ENCODE assay signal across 29 cellular contexts in genomic region chr7:137946015-137946414, GRCh38. TPM values are rescaled to one million over a fixed set of nuclear protein-coding genes. Genes with fewer than 3 reads are reported as not detected.
DNase-seq lines count a peak whose midpoint lies in the region; ATAC-seq, FAIRE-seq and TF ChIP-seq lines count a peak whose summit lies in the region.
"Had no signal": no experiment of that assay in that cellular context is flagged by ENCODE, and none has a peak within 500 bp of the region (broad histone marks: within the 10 kb centered on the region; RNA-seq: fewer than 3 reads in every experiment).

No MANE protein-coding gene starts in this region.

- no peak for TF ChIP-seq POLR2A in HepG2 (IDR thresholded peaks at IDR 0.05; ENCODE audit: insufficient read depth in 1 of 2, low read depth in 2 of 2, low read length in 2 of 2)
- TF ChIP-seq POLR2A in right lobe of liver (IDR thresholded peaks at IDR 0.05) = no peak

- peaks cover 93% of the 10 kb centered on the region for H3K79me2 ChIP-seq in HepG2 (ENCODE audit: insufficient read depth, low read length)

- TF ChIP-seq EP300 in HepG2 (IDR thresholded peaks at IDR 0.05; ENCODE audit: low read depth in 2 of 2, low read length in 2 of 2) (no peak), HepG2 (CRISPR knock-in tag; IDR thresholded peaks at IDR 0.05; ENCODE audit: borderline replicate concordance) (no peak)

- H3K27me3 ChIP-seq in HepG2 (ENCODE audit: control insufficient read depth in 1 of 2, insufficient read depth in 2 of 2, low read length in 2 of 2) (no peaks in the 10 kb centered on the region), right lobe of liver (no peaks in the 10 kb centered on the region)
- H3K27me3 ChIP-seq: esophagus squamous epithelium, neutrophil, testis, vagina had no signal

- no peak for TF ChIP-seq CTCF in HepG2 (CRISPR knock-in tag; IDR thresholded peaks at IDR 0.05)
- TF ChIP-seq CTCF in right lobe of liver (IDR thresholded peaks at IDR 0.05) = no peak
- no peak for TF ChIP-seq CTCF in VCaP (conservative IDR thresholded peaks at IDR 0.05)
- TF ChIP-seq CTCF in Calu3 (IDR thresholded peaks at IDR 0.05; ENCODE audit: unreplicated experiment) = no peak
- no peak for TF ChIP-seq CTCF in natural killer cell (IDR thresholded peaks at IDR 0.05)

- no peak overlapping the region for H3K27ac ChIP-seq in HepG2 (ENCODE audit: extremely low read length, insufficient read depth, low read length)
- no peak overlapping the region for H3K27ac ChIP-seq in right lobe of liver
- H3K27ac ChIP-seq in VCaP = peak overlapping the region; percentile 47; the same call in 1 of the 2 replicates
- H3K27ac ChIP-seq: esophagus squamous epithelium, neutrophil, vagina had no signal

- H3K36me3 Mint-ChIP-seq in activated naive CD4-positive, alpha-beta T cell treated with anti-CD3 and anti-CD28 coated beads for 36 hours (ENCODE audit: low read depth) = peaks cover 2% of the 10 kb centered on the region
- no peaks in the 10 kb centered on the region for H3K36me3 Mint-ChIP-seq in Calu3 (ENCODE audit: insufficient read depth, unreplicated experiment)
- no peaks in the 10 kb centered on the region for H3K36me3 Mint-ChIP-seq in natural killer cell

- in situ Hi-C loops in HepG2 (cut with HindIII; ENCODE audit: extremely low pct_ligation_motif_present, low pct_unique_long_range_greater_than_20kb) = no loop called here

- CTCF ChIA-PET in HepG2 (lab: Yijun Ruan, JAX; ENCODE audit: low intra/inter-chr PET ratio, low total read pairs) = no interaction called here
- CTCF ChIA-PET in activated naive CD4-positive, alpha-beta T cell treated with anti-CD3 and anti-CD28 coated beads for 36 hours (lab: Charles Lee) = interaction anchor here (0.6 kb wide), 1 partner anchor 16 kb away, joined by 3 read pairs; no protein-coding TSS in a partner anchor
- CTCF ChIA-PET in Calu3 (lab: Charles Lee) = interaction anchor here (0.5 to 0.7 kb wide), 2 partner anchors 24 to 90 kb away, joined by 3 read pairs; no protein-coding TSS in a partner anchor

- no peak overlapping the region for H3K4me2 ChIP-seq in HepG2 (ENCODE audit: low read depth, low read length)

- ATAC-seq in HepG2 (no peak), right lobe of liver (no peak), natural killer cell (no peak)
- ATAC-seq: left cardiac atrium; SK-N-SH treated with all-trans-retinoic acid at 6 μM for 48 hours; stimulated activated naive CD8-positive, alpha-beta T cell treated with anti-CD3 and anti-CD28 coated beads, Interleukin-15, Interleukin-2, amounts not matched to agents 100 U/mL and 50 U/mL, for 24 hours had no signal

- H3K4me1 Mint-ChIP-seq in activated naive CD4-positive, alpha-beta T cell treated with anti-CD3 and anti-CD28 coated beads for 36 hours (ENCODE audit: low read depth) = peaks cover 7% of the 10 kb centered on the region
- peaks cover 58% of the 10 kb centered on the region for H3K4me1 Mint-ChIP-seq in Calu3 (ENCODE audit: low read depth, unreplicated experiment)
- H3K4me1 Mint-ChIP-seq in natural killer cell = peaks cover 18 to 28% of the 10 kb centered on the region in 2 donors

- BruUV-seq in HepG2 (replicated peaks; lab: Mats Ljungman, UMichigan) = no TSS peak
- no TSS peak for BruUV-seq in Calu3 (replicated peaks; lab: Mats Ljungman, UMichigan)

- POLR2A ChIA-PET in HepG2 (lab: Yijun Ruan, JAX) = no interaction called here

- H3K9me3 ChIP-seq in HepG2 (ENCODE audit: low read length) (no peaks in the 10 kb centered on the region), right lobe of liver (no peaks in the 10 kb centered on the region)
- H3K9me3 ChIP-seq: esophagus squamous epithelium, neutrophil, prostate gland, testis, vagina had no signal

- H3K36me3 ChIP-seq in HepG2 (replicated peaks in 1 of 2; ENCODE audit: control insufficient read depth in 1 of 2, insufficient read depth in 2 of 2, low read length in 2 of 2) = peaks cover 3 to 18% of the 10 kb centered on the region in 2 experiments; a peak in 3 of 5 replicates
- no peaks in the 10 kb centered on the region for H3K36me3 ChIP-seq in right lobe of liver
- H3K36me3 ChIP-seq: esophagus squamous epithelium, neutrophil, prostate gland, vagina had no signal

- intact Hi-C loops in HepG2 (cut with micrococcal nuclease; ENCODE audit: unreplicated experiment) (no loop called here), right lobe of liver (cut with DNase I) (no loop called here), Calu3 (cut with micrococcal nuclease; ENCODE audit: unreplicated experiment) (no loop called here), natural killer cell (cut with micrococcal nuclease) (no loop called here)
- intact Hi-C loops in activated naive CD4-positive, alpha-beta T cell treated with anti-CD3 and anti-CD28 coated beads for 36 hours (cut with micrococcal nuclease) = no loop called here

- no peak overlapping the region for H3K4me3 Mint-ChIP-seq in activated naive CD4-positive, alpha-beta T cell treated with anti-CD3 and anti-CD28 coated beads for 36 hours
- no peak overlapping the region for H3K4me3 Mint-ChIP-seq in Calu3 (ENCODE audit: low read depth, unreplicated experiment)
- no peak overlapping the region for H3K4me3 Mint-ChIP-seq in natural killer cell
- H3K4me3 Mint-ChIP-seq: CD4-positive, alpha-beta memory T cell; dendritic cell treated with granulocyte-macrophage colony-stimulating factor and Interleukin-4, amounts not matched to agents 40 ng/mL and 50 ng/mL, for 4 days had no signal

- H3K4me1 ChIP-seq in HepG2 (ENCODE audit: insufficient read depth, low read length) = peaks cover 96% of the 10 kb centered on the region
- H3K4me1 ChIP-seq in right lobe of liver = peaks cover 0 to 48% (median 11%) of the 10 kb centered on the region in 4 donors
- H3K4me1 ChIP-seq: testis had no signal

- DNase-seq in HepG2 (ENCODE audit: low spot score) = no peak
- no peak for DNase-seq in right lobe of liver
- DNase-seq in myocyte (ENCODE audit: low read depth) = peak; percentile 55
- DNase-seq in activated naive CD4-positive, alpha-beta T cell treated with anti-CD3 and anti-CD28 coated beads for 36 hours = no peak
- DNase-seq in Calu3 = no peak
- DNase-seq in NOMO-1 (lab: John Stamatoyannopoulos, UW; ENCODE audit: unreplicated experiment in 2 of 2) = no peak
- no peak for DNase-seq in natural killer cell
- DNase-seq: activated CD4-positive, alpha-beta T cell treated with anti-CD3 and anti-CD28 coated beads for 48 hours; activated CD8-positive, alpha-beta memory T cell treated with anti-CD3 and anti-CD28 coated beads for 24 hours; activated effector memory CD4-positive, alpha-beta T cell treated with anti-CD3 and anti-CD28 coated beads, Interleukin-2, amount 50 U/mL, for 16 hours; CD4-positive, alpha-beta memory T cell; central memory CD4-positive, alpha-beta T cell; DMS79; esophagus squamous epithelium; foreskin melanocyte; GDM1; H7; left cardiac atrium; NCI-H1694; NCI-H748 treated with DMSO at 0.1 percent for 48 hours; stimulated activated CD4-positive, alpha-beta T cell treated with anti-CD3 and anti-CD28 coated beads, Interleukin-15, amount 100 ng/mL, for 24 hours; stimulated activated naive CD8-positive, alpha-beta T cell treated with anti-CD3 and anti-CD28 coated beads, Interleukin-15, Interleukin-2, amounts not matched to agents 100 U/mL and 50 U/mL, for 24 hours; testis had no signal

- H3K9me3 Mint-ChIP-seq in activated naive CD4-positive, alpha-beta T cell treated with anti-CD3 and anti-CD28 coated beads for 36 hours = no peaks in the 10 kb centered on the region
- H3K9me3 Mint-ChIP-seq in Calu3 (ENCODE audit: low read depth, unreplicated experiment) (no peaks in the 10 kb centered on the region), natural killer cell (no peaks in the 10 kb centered on the region)
- H3K9me3 Mint-ChIP-seq: CD4-positive, alpha-beta memory T cell; dendritic cell treated with granulocyte-macrophage colony-stimulating factor and Interleukin-4, amounts not matched to agents 40 ng/mL and 50 ng/mL, for 4 days had no signal

- no peak for TF ChIP-seq RAD21 in HepG2 (CRISPR knock-in tag; IDR thresholded peaks at IDR 0.05)

- no peak overlapping the region for H2AFZ ChIP-seq in HepG2 (ENCODE audit: low read length)

- H4K20me1 ChIP-seq in HepG2 (ENCODE audit: insufficient read depth, low read length) = no peaks in the 10 kb centered on the region; the same call in 1 of the 2 replicates

- no peak overlapping the region for H3K9ac ChIP-seq in HepG2 (ENCODE audit: insufficient read depth, low read depth, low read length)

- no peak overlapping the region for H3K27ac Mint-ChIP-seq in activated naive CD4-positive, alpha-beta T cell treated with anti-CD3 and anti-CD28 coated beads for 36 hours
- H3K27ac Mint-ChIP-seq in Calu3 (ENCODE audit: unreplicated experiment) (no peak overlapping the region), natural killer cell (no peak overlapping the region)
- H3K27ac Mint-ChIP-seq: CD4-positive, alpha-beta memory T cell; dendritic cell treated with granulocyte-macrophage colony-stimulating factor and Interleukin-4, amounts not matched to agents 40 ng/mL and 50 ng/mL, for 4 days had no signal

- no peaks in the 10 kb centered on the region for H3K27me3 Mint-ChIP-seq in activated naive CD4-positive, alpha-beta T cell treated with anti-CD3 and anti-CD28 coated beads for 36 hours (ENCODE audit: low read depth)
- H3K27me3 Mint-ChIP-seq in Calu3 (ENCODE audit: unreplicated experiment) = no peaks in the 10 kb centered on the region
- H3K27me3 Mint-ChIP-seq in natural killer cell (ENCODE audit: low read depth in 2 of 2) = no peaks in the 10 kb centered on the region
- H3K27me3 Mint-ChIP-seq: CD4-positive, alpha-beta memory T cell; dendritic cell treated with granulocyte-macrophage colony-stimulating factor and Interleukin-4, amounts not matched to agents 40 ng/mL and 50 ng/mL, for 4 days had no signal

- 97% methylated on average over 3 of the region's 3 CpGs for WGBS in HepG2 (ENCODE audit: low lambda C conversion rate)
- 86% methylated on average over 3 of the region's 3 CpGs for WGBS in right lobe of liver (ENCODE audit: insufficient coverage, low coverage, low lambda C conversion rate, missing lambda C conversion rate)

- no peak overlapping the region for H3K4me3 ChIP-seq in HepG2 (replicated peaks in 1 of 3; ENCODE audit: insufficient read depth in 1 of 3, low read depth in 2 of 3, low read length in 3 of 3)
- H3K4me3 ChIP-seq in right lobe of liver = no peak overlapping the region
- H3K4me3 ChIP-seq: esophagus squamous epithelium, prostate gland, testis, vagina had no signal

- FAIRE-seq in HepG2 (lab: Jason Lieb, UNC) = no peak

RNA-seq across cellular contexts. Expression of gene CREB3L2, which starts 55.9 kb away (rescaled TPM):
- total RNA-seq in HepG2 (2016; rRNA removed; fragmentation: Illumina TruSeq; extraction: Trizol) (22.1 and 26.6 TPM in 2 replicates), right lobe of liver (10 to 100 TPM; 11.5 to 29.9 (median 18.2) TPM), myocyte (21.2 and 31.3 TPM in 2 replicates), Calu3 (2022) (34.5 and 39.9 TPM in 2 replicates), natural killer cell (10 to 100 TPM; 45.9 to 54.6 (median 52.5) TPM)
- total RNA-seq in HepG2 (2016; cell fraction: cytosol; rRNA removed; fragmentation: Illumina TruSeq; extraction: Trizol; ENCODE audit: low read depth) = 6.5 and 8.8 TPM in 2 replicates
- 21.4 and 26.4 TPM in 2 replicates for total RNA-seq in HepG2 (2016; cell fraction: insoluble cytoplasmic fraction; rRNA removed; fragmentation: Illumina TruSeq; extraction: Trizol)
- total RNA-seq in HepG2 (2016; cell fraction: membrane; rRNA removed; fragmentation: Illumina TruSeq; extraction: Trizol) = 14.1 and 14.5 TPM in 2 replicates
- total RNA-seq in HepG2 (2016; cell fraction: nucleus; rRNA removed; fragmentation: Illumina TruSeq; extraction: Trizol) = 53.5 and 54.7 TPM in 2 replicates
- polyA plus RNA-seq in HepG2 (2011; rRNA removed) = 39.0 and 41.1 TPM in 2 replicates
- 26.0 and 30.9 TPM in 2 replicates for polyA plus RNA-seq in HepG2 (2011; cell fraction: cytosol; rRNA removed)
- 36.5 and 47.2 TPM in 2 replicates for polyA plus RNA-seq in HepG2 (2011; cell fraction: nucleus; rRNA removed)
- polyA plus RNA-seq in HepG2 (2012) = 22.8 and 35.4 TPM in 2 replicates
- 2.4 and 2.7 TPM in 2 replicates for polyA plus RNA-seq in HepG2 (2016; cell fraction: cytosol; fragmentation: Illumina TruSeq; extraction: Trizol; ENCODE audit: low read depth)
- 31.2 and 35.1 TPM in 2 replicates for polyA plus RNA-seq in HepG2 (2016; cell fraction: insoluble cytoplasmic fraction; fragmentation: Illumina TruSeq; extraction: Trizol; ENCODE audit: low read depth)
- polyA plus RNA-seq in HepG2 (2016; cell fraction: membrane; fragmentation: Illumina TruSeq; extraction: Trizol; ENCODE audit: low read depth) = 5.9 and 6.4 TPM in 2 replicates
- polyA plus RNA-seq in HepG2 (2016; cell fraction: nucleus; fragmentation: Illumina TruSeq; extraction: Trizol; ENCODE audit: insufficient read depth, low read depth) = 43.3 and 43.6 TPM in 2 replicates
- 32.8 and 173 TPM in 2 replicates for polyA minus RNA-seq in HepG2 (2011; rRNA and poly(A)+ RNA removed; ENCODE audit: low replicate concordance)
- 58.1 and 61.3 TPM in 2 replicates for polyA minus RNA-seq in HepG2 (2011; cell fraction: cytosol; rRNA and poly(A)+ RNA removed)
- 95.2 and 100 TPM in 2 replicates for polyA minus RNA-seq in HepG2 (2011; cell fraction: nucleus; rRNA and poly(A)+ RNA removed)
- 52.1 TPM for polyA plus RNA-seq in myocyte (2012)
- total RNA-seq in activated naive CD4-positive, alpha-beta T cell treated with anti-CD3 and anti-CD28 coated beads for 36 hours = 10 to 100 TPM; 14.1 to 15.7 TPM
